ENCODE assay signal across 18 cellular contexts in genomic region chr2:235262750-235263149, GRCh38.
DNase-seq lines count a peak whose midpoint lies in the region; ATAC-seq and TF ChIP-seq lines count a peak whose summit lies in the region.
"Had no signal": no experiment of that assay in that cellular context is flagged by ENCODE, and none has a peak within 500 bp of the region (broad histone marks: within the 10 kb centered on the region; RNA-seq: fewer than 3 reads in every experiment).

No MANE protein-coding gene starts in this region.

- H3K4me3 Mint-ChIP-seq in osteocyte (ENCODE audit: unreplicated experiment) = no peak overlapping the region
- H3K4me3 Mint-ChIP-seq: CD4-positive, alpha-beta T cell; HFFc6 had no signal

- no peaks in the 10 kb centered on the region for H3K9me3 Mint-ChIP-seq in osteocyte (ENCODE audit: unreplicated experiment)
- H3K9me3 Mint-ChIP-seq: CD4-positive, alpha-beta T cell had no signal

- no peaks in the 10 kb centered on the region for H3K9me3 ChIP-seq in adipocyte (ENCODE audit: control insufficient read depth, low read length)
- H3K9me3 ChIP-seq: MG63 had no signal

- no peaks in the 10 kb centered on the region for H3K27me3 Mint-ChIP-seq in osteocyte (ENCODE audit: unreplicated experiment)

- H3K27ac ChIP-seq in ACC112 (ENCODE audit: low read depth, low read length) = 0 out of 2 replicates have a peak overlapping the region, but pooled peaks have one; percentile 13
- H3K27ac ChIP-seq: PC-9 had no signal

- TF ChIP-seq CTCF in fibroblast of pulmonary artery (IDR thresholded peaks at IDR 0.05; ENCODE audit: low read length, missing control alignments) (no peak), osteocyte (IDR thresholded peaks at IDR 0.05) (no peak)

- no peaks in the 10 kb centered on the region for H3K79me2 ChIP-seq in ACC112 (ENCODE audit: control insufficient read depth, insufficient read depth, low read length, unreplicated experiment)

- H3K4me1 ChIP-seq in ACC112 (ENCODE audit: control insufficient read depth, insufficient read depth, low read length, unreplicated experiment) = peaks cover 11% of the 10 kb centered on the region
- H3K4me1 ChIP-seq in adipocyte (ENCODE audit: control insufficient read depth, insufficient read depth, low read length) = peaks cover 28% of the 10 kb centered on the region

- H3K9ac ChIP-seq in adipocyte (ENCODE audit: low read length) = peak overlapping the region; percentile 77

- H3K27me3 ChIP-seq in ACC112 (ENCODE audit: insufficient read depth, low read length) (no peaks in the 10 kb centered on the region), adipocyte (replicated peaks; ENCODE audit: control insufficient read depth, insufficient read depth, low read length) (no peaks in the 10 kb centered on the region)
- H3K27me3 ChIP-seq: MG63 had no signal

- no peaks in the 10 kb centered on the region for H3K36me3 Mint-ChIP-seq in osteocyte (ENCODE audit: unreplicated experiment)

- H3K36me3 ChIP-seq in ACC112 (ENCODE audit: insufficient read depth, low read length) (no peaks in the 10 kb centered on the region), adipocyte (ENCODE audit: control insufficient read depth, insufficient read depth, low read length, severe bottlenecking) (no peaks in the 10 kb centered on the region)
- H3K36me3 ChIP-seq: MG63 had no signal

- no peak overlapping the region for H2AFZ ChIP-seq in ACC112 (ENCODE audit: low read length, unreplicated experiment)

- H3K27ac Mint-ChIP-seq in osteocyte (ENCODE audit: unreplicated experiment) = peak overlapping the region; percentile 17
- H3K27ac Mint-ChIP-seq: CD4-positive, alpha-beta T cell had no signal

- peaks cover 18% of the 10 kb centered on the region for H3K4me1 Mint-ChIP-seq in osteocyte (ENCODE audit: unreplicated experiment)

- no peak for DNase-seq in adipocyte (ENCODE audit: low read depth)
- DNase-seq in fibroblast of pulmonary artery (ENCODE audit: low read depth) = peak; percentile 28
- DNase-seq in osteocyte (ENCODE audit: extremely low spot score, unreplicated experiment) = no peak
- DNase-seq in stimulated activated CD4-positive, alpha-beta T cell treated with anti-CD3 and anti-CD28 coated beads, Interleukin-4, amount 100 ng/mL, for 1 hour = no peak
- DNase-seq in HPDE6-E6E7 (ENCODE audit: extremely low spot score) = no peak
- no peak for DNase-seq in HCEC 1CT
- DNase-seq: ACHN; CD4-positive, alpha-beta T cell; DMS79; HFFc6; MG63; NCI-H1092 treated with DMSO at 0.1 percent for 48 hours; NCI-H1930; NCI-H446 treated with DMSO at 0.1 percent for 48 hours; NCI-H774; PC-9 had no signal

- H3K4me3 ChIP-seq in ACC112 (ENCODE audit: low read depth, low read length) (no peak overlapping the region), adipocyte (ENCODE audit: low read length) (no peak overlapping the region), fibroblast of pulmonary artery (replicated peaks; ENCODE audit: low read depth, low read length) (no peak overlapping the region)

- no peak for ATAC-seq in GM18861 (IDR thresholded peaks at IDR 0.05; ENCODE audit: unreplicated experiment)
